In the genomic region with DNA sequence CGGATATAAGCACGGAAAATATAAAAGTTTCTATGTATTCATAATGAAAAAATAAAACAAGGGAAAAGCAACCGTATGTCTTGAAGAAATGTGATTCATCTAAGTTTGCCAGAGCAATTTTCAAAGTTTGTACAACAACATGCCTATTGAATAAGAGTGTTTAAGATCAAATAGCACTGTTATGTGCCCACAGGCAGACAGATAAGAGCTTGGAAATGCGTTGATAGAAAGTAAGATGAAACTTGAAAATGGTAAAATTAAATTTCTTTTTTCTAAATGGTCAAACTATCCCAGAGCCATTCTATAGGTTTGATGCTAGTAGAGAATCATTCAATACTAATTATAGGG, we compare ENCODE assay signal across 11 cellular contexts.
DNase-seq lines count a peak whose midpoint lies in the region; ATAC-seq and TF ChIP-seq lines count a peak whose summit lies in the region.
"Had no signal": no experiment of that assay in that cellular context is flagged by ENCODE, and none has a peak within 500 bp of the region (broad histone marks: within the 10 kb centered on the region; RNA-seq: fewer than 3 reads in every experiment).

No MANE protein-coding gene starts in this region.

- no peak overlapping the region for H2BK12ac ChIP-seq in mesenchymal stem cell (ENCODE audit: low read length in 2 of 2)

- H3K27me3 ChIP-seq in mesenchymal stem cell (ENCODE audit: control insufficient read depth in 1 of 2, insufficient read depth in 1 of 2, low read length in 2 of 2) (no peaks in the 10 kb centered on the region), skeletal muscle satellite cell (ENCODE audit: control insufficient read depth, insufficient read depth, low read length) (no peaks in the 10 kb centered on the region), foreskin keratinocyte (no peaks in the 10 kb centered on the region)
- H3K27me3 ChIP-seq: BLaER1 treated with 17β-estradiol and CSF1 and Interleukin-3, amounts not matched to agents 10 nM and 100 nM had no signal

- H3K9ac ChIP-seq in mesenchymal stem cell (ENCODE audit: low read length) (peak overlapping the region; percentile 9), skeletal muscle satellite cell (ENCODE audit: low read depth, low read length) (peak overlapping the region; percentile 85)

- no peak overlapping the region for H3K4me2 ChIP-seq in mesenchymal stem cell (ENCODE audit: low read length, poor library complexity, severe bottlenecking)
- H3K4me2 ChIP-seq in skeletal muscle satellite cell (ENCODE audit: low read length), result no peak overlapping the region

- H3K4me1 ChIP-seq in mesenchymal stem cell (ENCODE audit: control insufficient read depth, insufficient read depth, low read depth, low read length) (peaks cover 13% of the 10 kb centered on the region), skeletal muscle satellite cell (ENCODE audit: control insufficient read depth, insufficient read depth, low read length) (peaks cover 15% of the 10 kb centered on the region), foreskin keratinocyte (peaks cover 3% of the 10 kb centered on the region)

- no peak overlapping the region for H2AFZ ChIP-seq in mesenchymal stem cell (ENCODE audit: low read depth, low read length)
- H2AFZ ChIP-seq: GM23338 had no signal

- DNase-seq in mesenchymal stem cell (no peak), foreskin keratinocyte (no peak), DMS153 treated with DMSO at 0.1 percent for 48 hours (lab: John Stamatoyannopoulos, UW; ENCODE audit: unreplicated experiment) (no peak)
- no peak for DNase-seq in stimulated activated CD8-positive, alpha-beta memory T cell treated with anti-CD3 and anti-CD28 coated beads, Interleukin-4, amount 100 ng/mL, for 48 hours
- DNase-seq: DMS 273 treated with DMSO at 0.1 percent for 48 hours, DMS79, GDM1 had no signal

- H4K91ac ChIP-seq in mesenchymal stem cell (ENCODE audit: low read length), result no peak overlapping the region

- H3K18ac ChIP-seq in mesenchymal stem cell (ENCODE audit: low read depth in 1 of 2, low read length in 2 of 2), result no peak overlapping the region

- H2BK15ac ChIP-seq in mesenchymal stem cell (ENCODE audit: low read depth, poor library complexity, severe bottlenecking), result no peak overlapping the region

- H3K14ac ChIP-seq in mesenchymal stem cell (ENCODE audit: low read length in 2 of 2), result no peak overlapping the region

- H3K4ac ChIP-seq in mesenchymal stem cell (ENCODE audit: low read depth in 1 of 2, low read length in 2 of 2), result no peak overlapping the region

- H3K27ac ChIP-seq in VCaP (peak overlapping the region; percentile 83; the same call in 1 of the 2 replicates), mesenchymal stem cell (ENCODE audit: low read length, poor library complexity, severe bottlenecking) (no peak overlapping the region), foreskin keratinocyte (no peak overlapping the region)
- H3K27ac ChIP-seq: BLaER1 treated with 17β-estradiol and CSF1 and Interleukin-3, amounts not matched to agents 10 nM and 100 nM had no signal

- no peak overlapping the region for H2BK120ac ChIP-seq in mesenchymal stem cell (ENCODE audit: low read depth, low read length)

- H3K9me3 ChIP-seq in mesenchymal stem cell (ENCODE audit: control insufficient read depth, low read length) (no peaks in the 10 kb centered on the region), skeletal muscle satellite cell (replicated peaks; ENCODE audit: low read length) (no peaks in the 10 kb centered on the region)
- H3K9me3 ChIP-seq: BLaER1 treated with 17β-estradiol and CSF1 and Interleukin-3, amounts not matched to agents 10 nM and 100 nM had no signal

- no peak overlapping the region for H2AK5ac ChIP-seq in mesenchymal stem cell (ENCODE audit: low read length, severe bottlenecking)

- H3K79me1 ChIP-seq in mesenchymal stem cell (replicated peaks; ENCODE audit: low read length, poor library complexity, severe bottlenecking), result no peaks in the 10 kb centered on the region

- H3K23ac ChIP-seq in mesenchymal stem cell (ENCODE audit: low read length in 2 of 2), result no peak overlapping the region

- H3K36me3 ChIP-seq in mesenchymal stem cell (ENCODE audit: control insufficient read depth in 1 of 2, insufficient read depth in 2 of 2, low read depth in 1 of 2, low read length in 2 of 2) (peaks cover 0 to 3% of the 10 kb centered on the region in 2 experiments), skeletal muscle satellite cell (ENCODE audit: insufficient read depth, low read length) (no peaks in the 10 kb centered on the region)

- no peak for TF ChIP-seq CTCF in VCaP (conservative IDR thresholded peaks at IDR 0.05)
- TF ChIP-seq CTCF in foreskin keratinocyte (conservative IDR thresholded peaks at IDR 0.05), result no peak

- H2BK5ac ChIP-seq in mesenchymal stem cell (ENCODE audit: low read depth, low read length, poor library complexity, severe bottlenecking), result no peak overlapping the region

- no peak for ATAC-seq in foreskin keratinocyte

- no peak overlapping the region for H4K8ac ChIP-seq in mesenchymal stem cell (ENCODE audit: low read length)

- WGBS in mesenchymal stem cell, result 88% methylated on average over 1 of the region's 4 CpGs

- H3K4me3 ChIP-seq in mesenchymal stem cell (ENCODE audit: insufficient read depth in 1 of 2, low read depth in 1 of 2, low read length in 2 of 2) (no peak overlapping the region), skeletal muscle satellite cell (ENCODE audit: low read length) (no peak overlapping the region)
- H3K4me3 ChIP-seq: BLaER1 treated with 17β-estradiol and CSF1 and Interleukin-3, amounts not matched to agents 10 nM and 100 nM had no signal
